11 cellular contexts compared by ENCODE assay signal in genomic region chr18:55998071-55998522, GRCh38.
DNase-seq lines count a peak whose midpoint lies in the region; ATAC-seq, FAIRE-seq and TF ChIP-seq lines count a peak whose summit lies in the region.
"Had no signal": no experiment of that assay in that cellular context is flagged by ENCODE, and none has a peak within 500 bp of the region (broad histone marks: within the 10 kb centered on the region; RNA-seq: fewer than 3 reads in every experiment).

No MANE protein-coding gene starts in this region.

- H3K4me2 ChIP-seq in HepG2 (ENCODE audit: low read depth, low read length): no peak overlapping the region

- no peak overlapping the region for H3K4me3 ChIP-seq in right lobe of liver
- no peak overlapping the region for H3K4me3 ChIP-seq in HepG2 (replicated peaks in 1 of 3; ENCODE audit: insufficient read depth in 1 of 3, low read depth in 2 of 3, low read length in 3 of 3)

- no peaks in the 10 kb centered on the region for H3K36me3 Mint-ChIP-seq in activated naive CD4-positive, alpha-beta T cell treated with anti-CD3 and anti-CD28 coated beads for 36 hours (ENCODE audit: low read depth)
- H3K36me3 Mint-ChIP-seq: CD4-positive, CD25-positive, alpha-beta regulatory T cell had no signal

- no peak overlapping the region for H3K9ac ChIP-seq in HepG2 (ENCODE audit: insufficient read depth, low read depth, low read length)

- no peak overlapping the region for H2AFZ ChIP-seq in HepG2 (ENCODE audit: low read length)

- no peaks in the 10 kb centered on the region for H3K27me3 ChIP-seq in right lobe of liver
- H3K27me3 ChIP-seq in HepG2 (ENCODE audit: control insufficient read depth in 1 of 2, insufficient read depth in 2 of 2, low read length in 2 of 2): no peaks in the 10 kb centered on the region

- H3K27ac ChIP-seq in right lobe of liver (no peak overlapping the region), HepG2 (ENCODE audit: extremely low read length, insufficient read depth, low read length) (no peak overlapping the region)
- H3K27ac ChIP-seq: VCaP had no signal

- H3K36me3 ChIP-seq in right lobe of liver: no peaks in the 10 kb centered on the region
- H3K36me3 ChIP-seq in HepG2 (replicated peaks in 1 of 2; ENCODE audit: control insufficient read depth in 1 of 2, insufficient read depth in 2 of 2, low read length in 2 of 2): no peaks in the 10 kb centered on the region

- H3K27ac Mint-ChIP-seq in activated naive CD4-positive, alpha-beta T cell treated with anti-CD3 and anti-CD28 coated beads for 36 hours: no peak overlapping the region
- H3K27ac Mint-ChIP-seq: CD4-positive, CD25-positive, alpha-beta regulatory T cell had no signal

- no peak for FAIRE-seq in HepG2 (lab: Jason Lieb, UNC)
- FAIRE-seq: islet of Langerhans had no signal

- intact Hi-C loops in right lobe of liver (cut with DNase I) (no loop called here), HepG2 (cut with micrococcal nuclease; ENCODE audit: unreplicated experiment) (no loop called here)
- intact Hi-C loops in activated naive CD4-positive, alpha-beta T cell treated with anti-CD3 and anti-CD28 coated beads for 36 hours (cut with micrococcal nuclease): no loop called here

- TF ChIP-seq CTCF in right lobe of liver (IDR thresholded peaks at IDR 0.05) (no peak), HepG2 (CRISPR knock-in tag; IDR thresholded peaks at IDR 0.05) (no peak)

- no TSS peak for BruUV-seq in HepG2 (replicated peaks; lab: Mats Ljungman, UMichigan)

- WGBS in right lobe of liver (ENCODE audit: insufficient coverage, low coverage, low lambda C conversion rate, missing lambda C conversion rate): 46% methylated on average over 7 of the region's 11 CpGs
- WGBS in HepG2 (ENCODE audit: low lambda C conversion rate): 4% methylated on average over 9 of the region's 11 CpGs

- in situ Hi-C loops in HepG2 (cut with HindIII; ENCODE audit: extremely low pct_ligation_motif_present, low pct_unique_long_range_greater_than_20kb) (no loop called here), KBM-7 (cut with MboI; ENCODE audit: low pct_unique_long_range_greater_than_20kb, low sequenced_read_pairs) (no loop called here)

- H3K4me1 Mint-ChIP-seq in activated naive CD4-positive, alpha-beta T cell treated with anti-CD3 and anti-CD28 coated beads for 36 hours (ENCODE audit: low read depth): no peaks in the 10 kb centered on the region

- POLR2A ChIA-PET in HepG2 (lab: Yijun Ruan, JAX): no interaction called here

- CTCF ChIA-PET in HepG2 (lab: Yijun Ruan, JAX; ENCODE audit: low intra/inter-chr PET ratio, low total read pairs): no interaction called here
- CTCF ChIA-PET in activated naive CD4-positive, alpha-beta T cell treated with anti-CD3 and anti-CD28 coated beads for 36 hours (lab: Charles Lee): no interaction called here

- H3K27me3 Mint-ChIP-seq in activated naive CD4-positive, alpha-beta T cell treated with anti-CD3 and anti-CD28 coated beads for 36 hours (ENCODE audit: low read depth): no peaks in the 10 kb centered on the region
- H3K27me3 Mint-ChIP-seq: CD4-positive, CD25-positive, alpha-beta regulatory T cell had no signal

- no peaks in the 10 kb centered on the region for H4K20me1 ChIP-seq in HepG2 (ENCODE audit: insufficient read depth, low read length)

- TF ChIP-seq EP300 in HepG2 (IDR thresholded peaks at IDR 0.05; ENCODE audit: low read depth in 2 of 2, low read length in 2 of 2) (no peak), HepG2 (CRISPR knock-in tag; IDR thresholded peaks at IDR 0.05; ENCODE audit: borderline replicate concordance) (no peak)

- H3K9me3 Mint-ChIP-seq in activated naive CD4-positive, alpha-beta T cell treated with anti-CD3 and anti-CD28 coated beads for 36 hours: no peaks in the 10 kb centered on the region

- TF ChIP-seq RAD21 in HepG2 (CRISPR knock-in tag; IDR thresholded peaks at IDR 0.05): no peak

- ATAC-seq in right lobe of liver: peak; percentile 24 to 95 (median 52)
- ATAC-seq in HepG2: no peak
- no peak for ATAC-seq in HG03342 (IDR thresholded peaks at IDR 0.05; ENCODE audit: unreplicated experiment)
- no peak for ATAC-seq in GM21528 (IDR thresholded peaks at IDR 0.05; ENCODE audit: low FRiP score, unreplicated experiment)

- TF ChIP-seq POLR2A in right lobe of liver (IDR thresholded peaks at IDR 0.05) (no peak), HepG2 (IDR thresholded peaks at IDR 0.05; ENCODE audit: insufficient read depth in 1 of 2, low read depth in 2 of 2, low read length in 2 of 2) (no peak)

- DNase-seq in right lobe of liver (no peak), HepG2 (ENCODE audit: low spot score) (no peak), dedifferentiated amniotic fluid mesenchymal stem cell (ENCODE audit: extremely low spot score) (peak; percentile 51), midbrain (lab: John Stamatoyannopoulos, UW) (peak; percentile 79), KBM-7 (no peak)
- DNase-seq in activated naive CD4-positive, alpha-beta T cell treated with anti-CD3 and anti-CD28 coated beads for 36 hours: no peak
- DNase-seq: CD4-positive, CD25-positive, alpha-beta regulatory T cell had no signal

- H3K9me3 ChIP-seq in right lobe of liver (no peaks in the 10 kb centered on the region), HepG2 (ENCODE audit: low read length) (peaks cover 87% of the 10 kb centered on the region)

- no peaks in the 10 kb centered on the region for H3K4me1 ChIP-seq in right lobe of liver
- no peaks in the 10 kb centered on the region for H3K4me1 ChIP-seq in HepG2 (ENCODE audit: insufficient read depth, low read length)

- H3K79me2 ChIP-seq in HepG2 (ENCODE audit: insufficient read depth, low read length): no peaks in the 10 kb centered on the region

- H3K4me3 Mint-ChIP-seq in activated naive CD4-positive, alpha-beta T cell treated with anti-CD3 and anti-CD28 coated beads for 36 hours: no peak overlapping the region

TF ChIP-seq in HepG2, 621 proteins besides CTCF, POLR2A, EP300 and RAD21:
- TF ChIP-seq ELF1 (CRISPR knock-in tag; IDR thresholded peaks at IDR 0.05) (no peak), KDM5B (CRISPR knock-in tag; IDR thresholded peaks at IDR 0.05; ENCODE audit: borderline replicate concordance) (no peak), MBD4 (IDR thresholded peaks at IDR 0.05; ENCODE audit: borderline replicate concordance, low read length) (no peak), KDM3A (CRISPR knock-in tag; IDR thresholded peaks at IDR 0.05; ENCODE audit: low read depth) (no peak), ZNF678 (CRISPR knock-in tag; IDR thresholded peaks at IDR 0.05) (no peak), ZNF775 (CRISPR knock-in tag; IDR thresholded peaks at IDR 0.05; ENCODE audit: borderline replicate concordance) (no peak), ZNF224 (CRISPR knock-in tag; IDR thresholded peaks at IDR 0.05) (no peak), ZNF207 (IDR thresholded peaks at IDR 0.05; ENCODE audit: borderline replicate concordance) (no peak), ZNF598 (CRISPR knock-in tag; IDR thresholded peaks at IDR 0.05; ENCODE audit: borderline replicate concordance) (no peak), POGK (CRISPR knock-in tag; conservative IDR thresholded peaks at IDR 0.05) (no peak), ZNF660 (CRISPR knock-in tag; IDR thresholded peaks at IDR 0.05; ENCODE audit: borderline replicate concordance, low read depth) (no peak), ZBTB34 (CRISPR knock-in tag; IDR thresholded peaks at IDR 0.05) (no peak), HNRNPK (IDR thresholded peaks at IDR 0.05; ENCODE audit: low read depth, low read length, poor library complexity, severe bottlenecking) (no peak)

Comparison
In these comparisons a context has a peak if more than half of its experiments do, and no peak if none do; other contexts are left out.
1. ATAC-seq: peak in right lobe of liver (4 of 4); none in HepG2 (single experiment), HG03342 (single experiment) and GM21528 (single experiment).
2. DNase-seq: peak in dedifferentiated amniotic fluid mesenchymal stem cell (single experiment) and midbrain (single experiment); none in right lobe of liver (0 of 3), HepG2 (single experiment), activated naive CD4-positive, alpha-beta T cell treated with anti-CD3 and anti-CD28 coated beads for 36 hours (single experiment) and KBM-7 (single experiment).